Comparison of ENCODE assay signal across 28 cellular contexts in the genomic region with DNA sequence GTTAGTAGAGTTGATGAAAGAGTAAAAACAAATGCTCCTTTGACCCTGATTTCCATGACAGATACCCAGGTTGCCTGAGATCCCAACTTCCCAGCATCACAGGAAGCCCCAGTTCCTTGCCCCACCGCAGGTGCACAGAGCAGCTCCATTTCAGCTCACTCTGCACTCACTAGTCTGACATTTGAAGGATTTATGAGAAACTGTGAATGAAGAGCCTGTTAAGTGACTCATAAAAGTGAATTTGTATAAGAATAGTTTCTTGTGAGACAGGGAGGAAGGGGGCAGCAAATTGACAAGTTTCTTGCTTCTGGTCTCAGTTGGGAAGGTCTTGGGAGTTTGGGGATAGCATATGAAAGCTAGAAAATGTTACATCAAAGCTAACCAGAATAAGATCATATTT.
"Had no signal": no experiment of that assay in that cellular context is flagged by ENCODE, and none has a peak within 500 bp of the region (broad histone marks: within the 10 kb centered on the region; RNA-seq: fewer than 3 reads in every experiment).

No MANE protein-coding gene starts in this region.

- H3K9ac ChIP-seq: parathyroid adenoma had no signal

- ATAC-seq: esophagus mucosa; foreskin keratinocyte; gastroesophageal sphincter; left colon; left ventricle myocardium superior; lower lobe of right lung; natural killer cell; right lobe of liver; stimulated activated naive CD8-positive, alpha-beta T cell treated with anti-CD3 and anti-CD28 coated beads, Interleukin-15, amount 100 ng/mL, for 72 hours; upper lobe of right lung had no signal

- H3K36me3 Mint-ChIP-seq: immature natural killer cell, memory B cell, natural killer cell had no signal

- H3K27me3 ChIP-seq: foreskin keratinocyte, neutrophil, right lobe of liver, suprapubic skin, transverse colon, upper lobe of right lung, uterus had no signal

- H3K27ac ChIP-seq: dorsolateral prefrontal cortex, epithelial cell of prostate, foreskin keratinocyte, gastroesophageal sphincter, lower lobe of right lung, neutrophil, parathyroid adenoma, right lobe of liver, suprapubic skin, transverse colon, upper lobe of right lung, uterus had no signal

- H3K4me3 ChIP-seq: dorsolateral prefrontal cortex, gastroesophageal sphincter, lower lobe of right lung, right lobe of liver, suprapubic skin, transverse colon, upper lobe of right lung, uterus had no signal

- H3K4me1 ChIP-seq: foreskin keratinocyte, gastroesophageal sphincter, lower lobe of right lung, parathyroid adenoma, right lobe of liver, suprapubic skin, transverse colon, upper lobe of right lung, uterus had no signal

- H3K27me3 Mint-ChIP-seq: memory B cell, progenitor cell of endocrine pancreas had no signal

- H3K27ac Mint-ChIP-seq: immature natural killer cell; memory B cell; natural killer cell; progenitor cell of endocrine pancreas; stimulated activated naive CD8-positive, alpha-beta T cell treated with anti-CD3 and anti-CD28 coated beads, Interleukin-15, amount 100 ng/mL, for 72 hours had no signal

- DNase-seq: dorsolateral prefrontal cortex; effector CD4-positive, alpha-beta T cell; foreskin keratinocyte; hypothalamus; immature natural killer cell; islet precursor cell; kidney glomerular epithelial cell; left colon; left ventricle myocardium superior; lower lobe of right lung; natural killer cell; right lobe of liver; small intestine; stimulated activated CD4-positive, alpha-beta T cell treated with anti-CD3 and anti-CD28 coated beads, Interleukin-15, amount 100 ng/mL, for 24 hours; stimulated activated CD4-positive, alpha-beta T cell treated with anti-CD3 and anti-CD28 coated beads, Interleukin-2, amount 100 ng/mL, for 48 hours; stimulated activated naive CD4-positive, alpha-beta T cell; stimulated activated naive CD8-positive, alpha-beta T cell treated with anti-CD3 and anti-CD28 coated beads, Interleukin-15, amount 100 ng/mL, for 72 hours; transverse colon; upper lobe of right lung; uterus had no signal

- H3K36me3 ChIP-seq: gastroesophageal sphincter, lower lobe of right lung, neutrophil, right lobe of liver, suprapubic skin, transverse colon, upper lobe of right lung, uterus had no signal

- H3K4me1 Mint-ChIP-seq: immature natural killer cell; memory B cell; natural killer cell; stimulated activated naive CD8-positive, alpha-beta T cell treated with anti-CD3 and anti-CD28 coated beads, Interleukin-15, amount 100 ng/mL, for 72 hours had no signal

- H3K4me3 Mint-ChIP-seq: immature natural killer cell; memory B cell; natural killer cell; stimulated activated naive CD8-positive, alpha-beta T cell treated with anti-CD3 and anti-CD28 coated beads, Interleukin-15, amount 100 ng/mL, for 72 hours had no signal

- H3K9me3 ChIP-seq: neutrophil, right lobe of liver, suprapubic skin, transverse colon, uterus had no signal
